8 cellular contexts compared by ENCODE assay signal in genomic region chr16:67967183-67967955, GRCh38.
DNase-seq lines count a peak whose midpoint lies in the region; TF ChIP-seq lines count a peak whose summit lies in the region.

No MANE protein-coding gene starts in this region.

- H4K20me1 ChIP-seq in SU-DHL-6 (ENCODE audit: low read depth, low read length) = no peaks in the 10 kb centered on the region

- H3K9ac ChIP-seq in SU-DHL-6 (ENCODE audit: low read length) = peak overlapping the region; percentile 69
- H3K9ac ChIP-seq in endocrine pancreas (ENCODE audit: control insufficient read depth, insufficient read depth, low read length) = peak overlapping the region; percentile 55

- no peaks in the 10 kb centered on the region for H3K9me3 Mint-ChIP-seq in nephron

- H3K4me3 Mint-ChIP-seq in nephron = peak overlapping the region; percentile 92 to 95 (median 92)

- H3K4me2 ChIP-seq in SU-DHL-6 (ENCODE audit: low read depth, low read length, poor library complexity, severe bottlenecking) = peak overlapping the region; percentile 76

- H3K79me2 ChIP-seq in SU-DHL-6 (ENCODE audit: insufficient read depth, low read length) = no peaks in the 10 kb centered on the region

- H3K4me1 Mint-ChIP-seq in nephron = peaks cover 45% of the 10 kb centered on the region

- H3K36me3 Mint-ChIP-seq in nephron (ENCODE audit: low read depth) = peaks cover 8% of the 10 kb centered on the region

- peak overlapping the region; percentile 70 for H2AFZ ChIP-seq in SU-DHL-6 (ENCODE audit: low read depth, low read length, severe bottlenecking)

- H3K36me3 ChIP-seq in SU-DHL-6 (ENCODE audit: low read length) = no peaks in the 10 kb centered on the region
- H3K36me3 ChIP-seq in endocrine pancreas (ENCODE audit: control insufficient read depth, insufficient read depth, low read length) = no peaks in the 10 kb centered on the region

- no peaks in the 10 kb centered on the region for H3K9me2 ChIP-seq in SU-DHL-6 (replicated peaks; ENCODE audit: insufficient read depth, low read length)

- H3K4me1 ChIP-seq in endocrine pancreas (ENCODE audit: control insufficient read depth, insufficient read depth, low read length) = no peaks in the 10 kb centered on the region

- peak overlapping the region; percentile 29 for H3K27ac ChIP-seq in SU-DHL-6 (ENCODE audit: low read depth, low read length)

- H3F3A ChIP-seq in SU-DHL-6 (ENCODE audit: insufficient read depth) = no peaks in the 10 kb centered on the region

- peaks cover 6% of the 10 kb centered on the region for H3K27me3 Mint-ChIP-seq in nephron (ENCODE audit: low read depth)

- peak overlapping the region; percentile 45 to 87 (median 86) for H3K27ac Mint-ChIP-seq in nephron

- no peaks in the 10 kb centered on the region for H3K9me3 ChIP-seq in SU-DHL-6 (ENCODE audit: insufficient read depth, low read length)
- no peaks in the 10 kb centered on the region for H3K9me3 ChIP-seq in endocrine pancreas (ENCODE audit: control insufficient read depth, low read length)

- TF ChIP-seq CTCF in SU-DHL-6 (IDR thresholded peaks at IDR 0.05; ENCODE audit: insufficient read depth, low read length, poor library complexity, severe bottlenecking) = no peak
- no peak for TF ChIP-seq CTCF in nephron (IDR thresholded peaks at IDR 0.05; ENCODE audit: unreplicated experiment in 3 of 3)

- H3K4me3 ChIP-seq in SU-DHL-6 (ENCODE audit: insufficient read depth, low read length, poor library complexity, severe bottlenecking) (peak overlapping the region; percentile 61), endocrine pancreas (ENCODE audit: control insufficient read depth, insufficient read depth, low read length) (no peak overlapping the region)

- H3K27me3 ChIP-seq in SU-DHL-6 (ENCODE audit: low read length) (no peaks in the 10 kb centered on the region), endocrine pancreas (ENCODE audit: control insufficient read depth, insufficient read depth, low read length) (no peaks in the 10 kb centered on the region)

- peak; percentile 9 for DNase-seq in activated T-cell treated with anti-CD3 and anti-CD28 coated beads for 24 hours (ENCODE audit: low read depth)
- DNase-seq in activated T-cell treated with anti-CD3 and anti-CD28 coated beads for 4 hours = no peak
- no peak for DNase-seq in activated gamma-delta T cell treated with Interleukin-2 at 50 U/mL for 16 hours
- no peak for DNase-seq in NCI-H1930 (lab: John Stamatoyannopoulos, UW)
- DNase-seq in dedifferentiated amniotic fluid mesenchymal stem cell (ENCODE audit: extremely low spot score) = no peak
